Comparison of ENCODE assay signal across 1 cellular context in the genomic region with DNA sequence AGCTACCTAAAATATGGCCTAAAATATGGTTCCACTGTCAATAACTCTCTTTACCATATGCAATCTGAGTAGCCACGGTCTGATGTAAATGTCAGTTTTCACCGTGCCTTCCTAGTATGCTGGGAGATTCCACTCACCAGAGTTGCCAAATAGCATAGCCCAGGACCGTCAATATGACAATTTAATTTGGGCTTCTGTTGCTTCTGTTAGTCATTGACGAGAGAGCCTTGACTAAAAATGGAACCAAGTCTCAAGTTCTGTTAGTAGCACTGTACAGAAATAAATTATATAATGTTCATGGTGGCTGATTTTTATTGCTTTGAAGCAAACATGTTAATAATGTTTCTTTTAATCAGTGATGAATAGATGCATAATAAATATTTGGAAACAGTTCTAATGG.
TF ChIP-seq lines count a peak whose summit lies in the region.

No MANE protein-coding gene starts in this region.

TF ChIP-seq in IMR-90, 13 proteins besides CTCF, POLR2A, EP300 and RAD21:
- TF ChIP-seq SMC3 (IDR thresholded peaks at IDR 0.05; ENCODE audit: low read depth, low read length) (no peak), RCOR1 (IDR thresholded peaks at IDR 0.05; ENCODE audit: insufficient replicate concordance, low read length) (no peak), ELK1 (IDR thresholded peaks at IDR 0.05; ENCODE audit: borderline replicate concordance, low read depth, low read length) (no peak), MXI1 (IDR thresholded peaks at IDR 0.05; ENCODE audit: borderline replicate concordance, low read depth, low read length) (no peak), NFE2L2 (IDR thresholded peaks at IDR 0.05; ENCODE audit: low read depth, low read length) (no peak), CHD1 (IDR thresholded peaks at IDR 0.05; ENCODE audit: low read depth, low read length) (no peak), BHLHE40 (IDR thresholded peaks at IDR 0.05; ENCODE audit: low read depth, low read length) (no peak), MAZ (IDR thresholded peaks at IDR 0.05; ENCODE audit: borderline replicate concordance, low read depth, low read length) (no peak), USF2 (IDR thresholded peaks at IDR 0.05; ENCODE audit: low read depth, low read length) (no peak), MAFK (IDR thresholded peaks at IDR 0.05; ENCODE audit: low read depth, low read length) (no peak)
